ENCODE assay signal across 8 cellular contexts in the genomic region with DNA sequence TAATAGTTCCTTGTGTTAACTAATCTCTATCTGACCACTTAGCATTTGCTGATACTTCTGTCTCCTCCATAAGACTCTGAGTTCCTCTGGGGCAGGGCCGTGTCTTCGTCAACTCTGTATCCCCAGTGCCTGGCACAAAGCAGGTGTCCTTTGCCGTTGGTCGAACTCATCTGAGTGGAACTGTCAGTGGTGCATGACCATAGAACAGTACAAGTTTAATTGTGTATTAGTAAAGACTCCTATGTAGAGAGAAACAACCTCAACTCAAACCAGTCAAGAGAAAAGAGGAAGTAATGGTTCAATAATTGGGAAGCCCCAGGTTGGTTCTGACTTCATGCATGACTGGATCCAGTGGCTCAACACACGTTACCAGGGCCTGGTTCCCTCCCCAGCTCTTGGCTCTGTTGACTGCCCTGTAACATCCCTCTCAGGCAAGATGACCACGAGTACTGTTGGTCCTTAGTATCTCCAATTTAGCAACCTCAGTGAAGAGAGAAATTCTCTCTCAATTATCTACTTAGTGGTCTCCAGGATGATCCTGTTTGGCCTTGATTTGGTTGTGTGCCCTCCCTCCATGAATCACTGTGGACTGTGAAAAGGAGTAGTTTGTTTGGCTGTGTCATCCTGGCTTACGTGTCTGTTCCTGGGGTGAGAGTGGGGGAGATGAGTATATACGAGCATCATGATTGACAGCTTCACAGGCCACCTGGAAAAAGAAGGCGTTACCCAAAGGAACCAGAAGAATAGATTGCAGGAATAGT. TPM values are rescaled to one million over a fixed set of nuclear protein-coding genes. Genes with fewer than 3 reads are reported as not detected.
DNase-seq lines count a peak whose midpoint lies in the region; ATAC-seq and FAIRE-seq lines count a peak whose summit lies in the region.

No MANE protein-coding gene starts in this region.

- DNase-seq in NCI-H187 (lab: John Stamatoyannopoulos, UW) (peak; percentile 51 to 53), memory B cell (ENCODE audit: low spot score in 2 of 2) (peak; percentile 66 to 83), NCI-H1092 (lab: John Stamatoyannopoulos, UW) (no peak), frontal cortex (ENCODE audit: low spot score in 2 of 2) (no peak), left lobe of liver (ENCODE audit: low spot score) (no peak), small intestine (no peak)

- ATAC-seq in GM18520 (IDR thresholded peaks at IDR 0.05; ENCODE audit: unreplicated experiment) (peak; percentile 83), HG02678 (IDR thresholded peaks at IDR 0.05; ENCODE audit: unreplicated experiment) (peak; percentile 88), memory B cell (ENCODE audit: low read depth) (peak; percentile 88), left lobe of liver (no peak)

- FAIRE-seq in frontal cortex (lab: Jason Lieb, UNC) (no peak), small intestine (lab: Jason Lieb, UNC) (no peak)

- H3K9me3 ChIP-seq in small intestine (ENCODE audit: control insufficient read depth, low read depth), result no peaks in the 10 kb centered on the region

- no peaks in the 10 kb centered on the region for H3K4me1 ChIP-seq in small intestine (ENCODE audit: control insufficient read depth in 2 of 2, insufficient read depth in 1 of 2, low read depth in 1 of 2, low read length in 1 of 2)

- no peak overlapping the region for H3K27ac ChIP-seq in small intestine (ENCODE audit: low read depth in 1 of 2, low read length in 1 of 2)

- 76 to 84% (median 77%) methylated on average over 9 of the region's 9 CpGs for WGBS in small intestine, 3 donors

- no peaks in the 10 kb centered on the region for H3K36me3 ChIP-seq in small intestine (ENCODE audit: control insufficient read depth in 2 of 2, insufficient read depth in 2 of 2, low read length in 2 of 2)

- no peaks in the 10 kb centered on the region for H3K27me3 Mint-ChIP-seq in memory B cell

- peak overlapping the region; percentile 98 for H3K27ac Mint-ChIP-seq in memory B cell

- peaks cover 28% of the 10 kb centered on the region for H3K4me1 Mint-ChIP-seq in memory B cell

- peaks cover 1% of the 10 kb centered on the region for H3K36me3 Mint-ChIP-seq in memory B cell

- H3K4me3 Mint-ChIP-seq in memory B cell, result peak overlapping the region; percentile 51

- H3K4me3 ChIP-seq in small intestine (ENCODE audit: low read depth in 1 of 2, low read length in 2 of 2), result no peak overlapping the region

- H3K9me3 Mint-ChIP-seq in memory B cell, result peaks cover 1% of the 10 kb centered on the region

- H3K27me3 ChIP-seq in small intestine (ENCODE audit: control insufficient read depth in 2 of 2, insufficient read depth in 2 of 2, low read length in 2 of 2), result no peaks in the 10 kb centered on the region

RNA-seq across cellular contexts. Expression of a gene that starts 58.5 kb away (rescaled TPM):
- total RNA-seq in frontal cortex (48.5 TPM), left lobe of liver (19.3 TPM)
- 10 to 100 TPM in 1 of 3 donors, 1 to 10 TPM in 2; 2.0 to 15.5 (median 2.4) TPM for polyA plus RNA-seq in small intestine

Comparison
In these comparisons a context has a peak if more than half of its experiments do, and no peak if none do; other contexts are left out.
1. DNase-seq: peak in NCI-H187 (2 of 2) and memory B cell (2 of 2); none in NCI-H1092 (single experiment), frontal cortex (0 of 2), left lobe of liver (single experiment) and small intestine (single experiment).